ENCODE assay signal across 8 cellular contexts in the genomic region with DNA sequence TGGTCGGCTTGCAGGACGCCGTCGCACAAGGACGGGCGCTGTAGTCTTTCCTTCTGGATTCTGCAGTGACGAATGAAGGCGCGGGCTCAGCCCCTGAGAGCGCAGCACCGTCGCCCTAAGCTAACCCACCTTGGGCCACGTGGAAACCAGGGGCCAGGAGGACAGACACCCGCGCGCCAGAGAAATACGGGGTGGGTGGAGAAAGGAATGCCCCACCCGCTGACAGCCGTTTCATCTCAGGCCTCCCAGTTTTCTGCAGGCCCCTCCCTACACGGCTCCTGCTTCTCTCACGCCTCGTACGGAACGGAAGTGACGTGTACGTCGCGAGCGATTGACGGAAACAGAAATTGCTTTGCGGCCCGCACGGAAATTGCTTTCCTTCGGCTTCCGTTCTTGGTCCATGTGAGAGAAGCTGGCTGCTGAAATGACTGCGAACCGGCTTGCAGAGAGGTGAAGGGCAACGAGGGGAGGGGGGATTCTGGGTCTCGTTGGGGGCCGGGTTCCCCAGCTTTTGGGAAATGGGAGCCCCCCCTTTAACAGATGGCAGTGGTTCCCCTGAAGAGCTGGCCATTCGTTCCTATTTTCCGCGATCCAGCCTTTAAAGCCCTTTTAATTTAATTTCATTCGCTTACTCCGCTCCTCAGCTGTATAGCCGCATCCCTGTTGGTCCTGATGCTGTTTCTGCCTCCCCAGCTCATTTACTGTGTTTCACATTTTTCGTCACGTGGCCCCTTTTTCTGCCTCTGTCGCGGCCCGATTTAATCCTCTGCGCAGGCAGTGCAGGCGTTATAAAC. TPM values are rescaled to one million over a fixed set of nuclear protein-coding genes. Genes with fewer than 3 reads are reported as not detected.
DNase-seq lines count a peak whose midpoint lies in the region; ATAC-seq, FAIRE-seq and TF ChIP-seq lines count a peak whose summit lies in the region.

A gene with protein sequence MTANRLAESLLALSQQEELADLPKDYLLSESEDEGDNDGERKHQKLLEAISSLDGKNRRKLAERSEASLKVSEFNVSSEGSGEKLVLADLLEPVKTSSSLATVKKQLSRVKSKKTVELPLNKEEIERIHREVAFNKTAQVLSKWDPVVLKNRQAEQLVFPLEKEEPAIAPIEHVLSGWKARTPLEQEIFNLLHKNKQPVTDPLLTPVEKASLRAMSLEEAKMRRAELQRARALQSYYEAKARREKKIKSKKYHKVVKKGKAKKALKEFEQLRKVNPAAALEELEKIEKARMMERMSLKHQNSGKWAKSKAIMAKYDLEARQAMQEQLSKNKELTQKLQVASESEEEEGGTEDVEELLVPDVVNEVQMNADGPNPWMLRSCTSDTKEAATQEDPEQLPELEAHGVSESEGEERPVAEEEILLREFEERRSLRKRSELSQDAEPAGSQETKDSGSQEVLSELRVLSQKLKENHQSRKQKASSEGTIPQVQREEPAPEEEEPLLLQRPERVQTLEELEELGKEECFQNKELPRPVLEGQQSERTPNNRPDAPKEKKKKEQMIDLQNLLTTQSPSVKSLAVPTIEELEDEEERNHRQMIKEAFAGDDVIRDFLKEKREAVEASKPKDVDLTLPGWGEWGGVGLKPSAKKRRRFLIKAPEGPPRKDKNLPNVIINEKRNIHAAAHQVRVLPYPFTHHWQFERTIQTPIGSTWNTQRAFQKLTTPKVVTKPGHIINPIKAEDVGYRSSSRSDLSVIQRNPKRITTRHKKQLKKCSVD (plus strand): TSS at position 378 of the 794 bp plus-strand sequence. CDS start 47 bp downstream, at position 425.

- H3K36me3 ChIP-seq in pancreas: peaks cover 0 to 9% (median 0%) of the 10 kb centered on the region in 3 donors
- H3K36me3 ChIP-seq in tibial artery: peaks cover 0 to 23% (median 6%) of the 10 kb centered on the region in 3 donors

- no peaks in the 10 kb centered on the region for H3K4me1 ChIP-seq in pancreas
- peaks cover 0 to 5% (median 0%) of the 10 kb centered on the region in 4 donors for H3K4me1 ChIP-seq in tibial artery

- FAIRE-seq in pancreas (lab: Jason Lieb, UNC): no peak

- DNase-seq in GM12865 (ENCODE audit: low read depth) (peak; percentile 94), NCI-H1417 treated with DMSO at 0.1 percent for 48 hours (lab: John Stamatoyannopoulos, UW) (peak; percentile 48), SW480 (ENCODE audit: low spot score) (peak; percentile 96), Right ventricle myocardium superior (peak; percentile 93), pancreas (peak; percentile 78 to 86 (median 82)), tibial artery (peak; percentile 87 to 90)
- peak; percentile 80 for DNase-seq in activated naive CD8-positive, alpha-beta T cell treated with anti-CD3 and anti-CD28 coated beads, Interleukin-2, amount 50 U/mL, for 24 hours

- peak within 1 kb of the TSS; percentile 89 for H3K4me3 Mint-ChIP-seq in activated naive CD8-positive, alpha-beta T cell treated with anti-CD3 and anti-CD28 coated beads, Interleukin-2, amount 50 U/mL, for 24 hours

- H3K27me3 ChIP-seq in pancreas (no peaks in the 10 kb centered on the region), tibial artery (no peaks in the 10 kb centered on the region)

- intact Hi-C loops in Right ventricle myocardium superior (cut with DNase I) (loop anchor here (10.0 kb wide), 1 partner anchor 301 kb away; no protein-coding TSS in a partner anchor), pancreas (cut with DNase I) (no loop called here), tibial artery (cut with DNase I; ENCODE audit: low total_unique reads) (loop anchor here (10.0 kb wide), 1 partner anchor 301 kb away; no protein-coding TSS in a partner anchor)

- H3K27me3 Mint-ChIP-seq in activated naive CD8-positive, alpha-beta T cell treated with anti-CD3 and anti-CD28 coated beads, Interleukin-2, amount 50 U/mL, for 24 hours: no peaks in the 10 kb centered on the region

- ATAC-seq in HG02763 (IDR thresholded peaks at IDR 0.05; ENCODE audit: unreplicated experiment) (peak; percentile 93), Right ventricle myocardium superior (ENCODE audit: poor library complexity) (peak; percentile 100), pancreas (peak; percentile 96 to 99 (median 99))
- peak; percentile 97 for ATAC-seq in activated naive CD8-positive, alpha-beta T cell treated with anti-CD3 and anti-CD28 coated beads, Interleukin-2, amount 50 U/mL, for 24 hours

- H3K4me3 ChIP-seq in GM12865 (ENCODE audit: low read depth, low read length) (peak within 1 kb of the TSS; percentile 98), pancreas (peak within 1 kb of the TSS; percentile 15 to 61 (median 48)), tibial artery (peak within 1 kb of the TSS; percentile 66 to 75)

- H3K27ac Mint-ChIP-seq in activated naive CD8-positive, alpha-beta T cell treated with anti-CD3 and anti-CD28 coated beads, Interleukin-2, amount 50 U/mL, for 24 hours: peak within 1 kb of the TSS; percentile 81

- H3K4me1 Mint-ChIP-seq in activated naive CD8-positive, alpha-beta T cell treated with anti-CD3 and anti-CD28 coated beads, Interleukin-2, amount 50 U/mL, for 24 hours: peaks cover 34% of the 10 kb centered on the region

- no peaks in the 10 kb centered on the region for H3K9me3 Mint-ChIP-seq in activated naive CD8-positive, alpha-beta T cell treated with anti-CD3 and anti-CD28 coated beads, Interleukin-2, amount 50 U/mL, for 24 hours

- WGBS in pancreas, 2 donors: 0 to 36% methylated on average over 53 of the region's 53 CpGs

- peaks cover 21% of the 10 kb centered on the region for H3K36me3 Mint-ChIP-seq in activated naive CD8-positive, alpha-beta T cell treated with anti-CD3 and anti-CD28 coated beads, Interleukin-2, amount 50 U/mL, for 24 hours (ENCODE audit: low read depth)

- H3K27ac ChIP-seq in pancreas (peak within 1 kb of the TSS; percentile 43 to 64 (median 48)), tibial artery (peak within 1 kb of the TSS; percentile 76 to 83)

- TF ChIP-seq CTCF in GM12865 (IDR thresholded peaks at IDR 0.05; ENCODE audit: insufficient read depth, low read depth, low read length, missing control alignments) (no peak), pancreas (IDR thresholded peaks at IDR 0.05) (no peak), tibial artery (IDR thresholded peaks at IDR 0.05) (no peak)

- no peaks in the 10 kb centered on the region for H3K9me3 ChIP-seq in pancreas
- H3K9me3 ChIP-seq in tibial artery: no peaks in the 10 kb centered on the region

RNA-seq across cellular contexts. Expression of the gene that starts here (rescaled TPM):
- total RNA-seq in Right ventricle myocardium superior: 6.9 TPM
- total RNA-seq in pancreas: 10 to 100 TPM in 5 of 6 donors, 1 to 10 TPM in 1; 9.4 to 18.3 (median 12.1) TPM
- 1 to 10 TPM; 9.0 to 9.8 TPM for polyA plus RNA-seq in pancreas

Comparison
In these comparisons a context has a peak if more than half of its experiments do, and no peak if none do; other contexts are left out.
1. Peak in every context shown above with its lines: DNase-seq, ATAC-seq, H3K4me3 ChIP-seq and H3K27ac ChIP-seq.
2. H3K4me3 ChIP-seq: peak in every context shown above with its lines; median percentile 98 in GM12865; 70 in tibial artery; 48 in pancreas.
3. intact Hi-C loops: an anchor here in Right ventricle myocardium superior (10.0 kb wide) and tibial artery (10.0 kb wide); none called in pancreas.